ENCODE assay signal across 18 cellular contexts in the genomic region with DNA sequence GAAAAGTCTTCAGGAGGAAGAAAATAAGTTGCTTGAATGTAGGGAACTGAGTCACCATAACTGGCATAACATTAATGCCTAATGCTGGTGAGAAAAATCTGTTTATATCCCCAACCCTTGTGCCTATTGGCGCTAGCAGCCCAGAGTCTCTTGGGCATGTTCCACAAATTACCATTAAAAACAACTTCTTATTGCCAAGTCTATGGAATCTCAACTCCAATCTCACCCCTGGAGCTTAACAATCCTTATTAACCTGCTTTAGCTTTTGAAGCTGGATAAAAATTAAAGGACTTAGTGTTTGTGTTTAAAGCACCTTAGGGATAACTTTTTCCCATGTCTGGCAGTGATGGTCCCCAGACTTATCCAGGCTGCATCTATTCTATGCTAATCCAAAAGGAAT.
DNase-seq lines count a peak whose midpoint lies in the region; ATAC-seq and TF ChIP-seq lines count a peak whose summit lies in the region.
"Had no signal": no experiment of that assay in that cellular context is flagged by ENCODE, and none has a peak within 500 bp of the region (broad histone marks: within the 10 kb centered on the region; RNA-seq: fewer than 3 reads in every experiment).

No MANE protein-coding gene starts in this region.

- ATAC-seq in natural killer cell (no peak), HG03432 (IDR thresholded peaks at IDR 0.05; ENCODE audit: unreplicated experiment) (no peak)
- ATAC-seq: GM12878 had no signal

- peak overlapping the region; percentile 76 for H3K27ac ChIP-seq in subcutaneous abdominal adipose tissue (ENCODE audit: low read depth, low read length)

- H3K36me3 Mint-ChIP-seq in natural killer cell: no peaks in the 10 kb centered on the region
- H3K36me3 Mint-ChIP-seq: CD4-positive, CD25-positive, alpha-beta regulatory T cell; CD8-positive, alpha-beta memory T cell had no signal

- peaks cover 10 to 31% of the 10 kb centered on the region in 2 donors for H3K27me3 Mint-ChIP-seq in natural killer cell (ENCODE audit: low read depth in 2 of 2)

- peaks cover 0 to 38% (median 16%) of the 10 kb centered on the region in 5 donors for H3K4me1 ChIP-seq in subcutaneous abdominal adipose tissue (ENCODE audit: control insufficient read depth in 5 of 5, insufficient read depth in 5 of 5, low read length in 5 of 5)
- H3K4me1 ChIP-seq: BE2C had no signal

- H3K4me3 ChIP-seq in MG63: no peak overlapping the region
- H3K4me3 ChIP-seq in subcutaneous abdominal adipose tissue (ENCODE audit: low read depth in 1 of 5, low read length in 5 of 5): no peak overlapping the region
- H3K4me3 ChIP-seq: GM12878 had no signal

- H3K4me1 Mint-ChIP-seq in natural killer cell: no peaks in the 10 kb centered on the region
- H3K4me1 Mint-ChIP-seq: CD4-positive, CD25-positive, alpha-beta regulatory T cell; CD8-positive, alpha-beta memory T cell had no signal

- H3K9me3 ChIP-seq in MG63: peaks cover 13% of the 10 kb centered on the region
- H3K9me3 ChIP-seq in subcutaneous abdominal adipose tissue (ENCODE audit: control insufficient read depth in 5 of 5, low read length in 5 of 5): peaks cover 0 to 3% (median 0%) of the 10 kb centered on the region in 5 donors
- H3K9me3 ChIP-seq: BE2C had no signal

- H3K9me3 Mint-ChIP-seq in natural killer cell: no peaks in the 10 kb centered on the region

- H3K36me3 ChIP-seq in MG63 (no peaks in the 10 kb centered on the region), subcutaneous abdominal adipose tissue (ENCODE audit: control insufficient read depth in 5 of 5, insufficient read depth in 5 of 5, low read length in 5 of 5) (no peaks in the 10 kb centered on the region)
- H3K36me3 ChIP-seq: BE2C had no signal

- peak; percentile 52 for DNase-seq in MG63
- peak; percentile 65 for DNase-seq in astrocyte of the hippocampus (ENCODE audit: low read depth, low spot score)
- DNase-seq in renal cortical epithelial cell (ENCODE audit: low read depth): peak; percentile 72
- DNase-seq in natural killer cell: no peak
- no peak for DNase-seq in KG1 (lab: John Stamatoyannopoulos, UW)
- DNase-seq: ACHN; BE2C; C1 segment of cervical spinal cord; CD4-positive, CD25-positive, alpha-beta regulatory T cell; CD8-positive, alpha-beta memory T cell; DMS 273 treated with DMSO at 0.1 percent for 48 hours; DMS53; DND-41; GOT3; H7 had no signal

- no peak overlapping the region for H3K27ac Mint-ChIP-seq in natural killer cell
- H3K27ac Mint-ChIP-seq: CD4-positive, CD25-positive, alpha-beta regulatory T cell; CD8-positive, alpha-beta memory T cell had no signal

- no peak overlapping the region for H3K4me3 Mint-ChIP-seq in natural killer cell
- H3K4me3 Mint-ChIP-seq: CD4-positive, CD25-positive, alpha-beta regulatory T cell; CD8-positive, alpha-beta memory T cell had no signal

- TF ChIP-seq CTCF in natural killer cell (IDR thresholded peaks at IDR 0.05): no peak

- H3K9ac ChIP-seq in subcutaneous abdominal adipose tissue (ENCODE audit: low read length in 5 of 5): peak overlapping the region in 2 of 5 donors; percentile 43 to 44

- H3K27me3 ChIP-seq in MG63 (no peaks in the 10 kb centered on the region), subcutaneous abdominal adipose tissue (ENCODE audit: control insufficient read depth in 5 of 5, insufficient read depth in 4 of 5, low read length in 5 of 5) (no peaks in the 10 kb centered on the region)
- H3K27me3 ChIP-seq: BE2C had no signal

- intact Hi-C loops in natural killer cell (cut with micrococcal nuclease): no loop called here

Comparison
In these comparisons a context has a peak if more than half of its experiments do, and no peak if none do; other contexts are left out.
1. DNase-seq: peak in MG63 (single experiment), astrocyte of the hippocampus (single experiment) and renal cortical epithelial cell (single experiment); none in natural killer cell (single experiment) and KG1 (single experiment).